10 cellular contexts compared by ENCODE assay signal in the genomic region with DNA sequence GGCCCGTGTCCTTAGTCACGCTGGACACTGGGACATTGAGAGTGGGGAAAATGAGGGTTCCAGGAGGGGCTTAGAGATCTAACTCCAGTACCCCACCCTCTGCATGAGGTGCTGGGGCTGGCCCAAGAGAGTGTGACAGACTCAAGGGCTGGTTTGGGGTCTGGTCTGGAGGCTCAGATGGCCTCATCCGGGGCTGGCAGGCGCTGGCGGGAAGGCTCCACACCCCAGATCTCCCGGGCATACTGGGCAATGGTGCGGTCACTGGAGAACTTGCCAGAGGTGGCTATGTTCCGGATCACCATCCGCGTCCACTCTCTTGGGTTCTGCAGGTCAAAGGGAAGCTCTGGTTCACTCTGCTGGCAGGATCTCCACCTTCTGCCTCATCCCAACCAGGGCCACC. TPM values are rescaled to one million over a fixed set of nuclear protein-coding genes. Genes with fewer than 3 reads are reported as not detected.
DNase-seq lines count a peak whose midpoint lies in the region; ATAC-seq and TF ChIP-seq lines count a peak whose summit lies in the region.
"Had no signal": no experiment of that assay in that cellular context is flagged by ENCODE, and none has a peak within 500 bp of the region (broad histone marks: within the 10 kb centered on the region; RNA-seq: fewer than 3 reads in every experiment).

No MANE protein-coding gene starts in this region.

- peak overlapping the region; percentile 69; the same call in 1 of the 2 replicates for H2AFZ ChIP-seq in OCI-LY3 (ENCODE audit: low read depth, low read length)

- peak in 1 of 7 experiments; percentile 15 for DNase-seq in CD8-positive, alpha-beta T cell
- no peak for DNase-seq in sigmoid colon
- no peak for DNase-seq in NCI-H82 (lab: John Stamatoyannopoulos, UW)
- DNase-seq: NCI-H446 treated with DMSO at 0.1 percent for 48 hours had no signal

- H3K79me2 ChIP-seq in OCI-LY3 (ENCODE audit: low read length) = no peaks in the 10 kb centered on the region

- H3K4me2 ChIP-seq in OCI-LY3 (ENCODE audit: low read length) = peak overlapping the region; percentile 87

- H3K9me3 ChIP-seq in CD8-positive, alpha-beta T cell (ENCODE audit: low read length) = no peaks in the 10 kb centered on the region
- H3K9me3 ChIP-seq in OCI-LY3 (ENCODE audit: insufficient read depth, low read length) (no peaks in the 10 kb centered on the region), gastroesophageal sphincter (no peaks in the 10 kb centered on the region), sigmoid colon (no peaks in the 10 kb centered on the region)

- no peaks in the 10 kb centered on the region for H3K9me3 Mint-ChIP-seq in CD8-positive, alpha-beta T cell

- H3K4me3 ChIP-seq in CD8-positive, alpha-beta T cell (ENCODE audit: low read depth, low read length) = no peak overlapping the region
- H3K4me3 ChIP-seq in OCI-LY3 (ENCODE audit: low read length) (peak overlapping the region; percentile 84), gastroesophageal sphincter (peak overlapping the region in 1 of 2 donors; percentile 73), sigmoid colon (peak overlapping the region in 1 of 4 donors; percentile 86)

- peak overlapping the region; percentile 98 for H3K27ac ChIP-seq in CD8-positive, alpha-beta T cell (ENCODE audit: low read depth, low read length)
- no peak overlapping the region for H3K27ac ChIP-seq in OCI-LY3 (ENCODE audit: low read length)
- H3K27ac ChIP-seq in gastroesophageal sphincter = peak overlapping the region; percentile 91 to 96 (median 94)
- H3K27ac ChIP-seq in sigmoid colon = peak overlapping the region; percentile 95 to 98 (median 96)
- H3K27ac ChIP-seq: brain microvascular endothelial cell had no signal

- H3K4me1 ChIP-seq in CD8-positive, alpha-beta T cell (ENCODE audit: insufficient read depth, low read length) = peaks cover 33% of the 10 kb centered on the region
- peaks cover 43% of the 10 kb centered on the region for H3K4me1 ChIP-seq in OCI-LY3 (ENCODE audit: low read length)
- peaks cover 0 to 62% (median 17%) of the 10 kb centered on the region in 3 donors for H3K4me1 ChIP-seq in gastroesophageal sphincter
- peaks cover 0 to 48% (median 42%) of the 10 kb centered on the region in 4 donors for H3K4me1 ChIP-seq in sigmoid colon

- no peaks in the 10 kb centered on the region for H3K27me3 Mint-ChIP-seq in CD8-positive, alpha-beta T cell (ENCODE audit: low read depth)

- no peak for TF ChIP-seq CTCF in CD8-positive, alpha-beta T cell (IDR thresholded peaks at IDR 0.05)
- TF ChIP-seq CTCF in OCI-LY3 (IDR thresholded peaks at IDR 0.05; ENCODE audit: low read depth, low read length) (no peak), gastroesophageal sphincter (IDR thresholded peaks at IDR 0.05) (no peak), sigmoid colon (IDR thresholded peaks at IDR 0.05) (no peak)

- intact Hi-C loops in CD8-positive, alpha-beta T cell (cut with DNase I, micrococcal nuclease) = loop anchor here (2.0 to 10.0 kb wide), 2 partner anchors 64 to 562 kb away; partner anchors contain the start of genes MEN1 (in 1 of the 2) and STIP1 (in 1 of the 2)
- intact Hi-C loops in sigmoid colon (cut with DNase I) = no loop called here

- H4K20me1 ChIP-seq in OCI-LY3 (ENCODE audit: insufficient read depth, low read length) = no peaks in the 10 kb centered on the region

- no peaks in the 10 kb centered on the region for H3K27me3 ChIP-seq in CD8-positive, alpha-beta T cell (ENCODE audit: insufficient read depth, low read length)
- H3K27me3 ChIP-seq in OCI-LY3 (ENCODE audit: low read depth, low read length) = no peaks in the 10 kb centered on the region
- H3K27me3 ChIP-seq in gastroesophageal sphincter = no peaks in the 10 kb centered on the region
- no peaks in the 10 kb centered on the region for H3K27me3 ChIP-seq in sigmoid colon

- H3K36me3 Mint-ChIP-seq in CD8-positive, alpha-beta T cell = peaks cover 27% of the 10 kb centered on the region

- peak overlapping the region; percentile 82 for H3K27ac Mint-ChIP-seq in CD8-positive, alpha-beta T cell

- TF ChIP-seq POLR2A in gastroesophageal sphincter (IDR thresholded peaks at IDR 0.05) (no peak), sigmoid colon (IDR thresholded peaks at IDR 0.05) (no peak)

- H3K36me3 ChIP-seq in CD8-positive, alpha-beta T cell (ENCODE audit: insufficient read depth, low read length) = peaks cover 6% of the 10 kb centered on the region
- H3K36me3 ChIP-seq in OCI-LY3 (replicated peaks; ENCODE audit: low read depth, low read length) = peaks cover 3% of the 10 kb centered on the region
- peaks cover 0 to 23% of the 10 kb centered on the region in 2 donors for H3K36me3 ChIP-seq in gastroesophageal sphincter
- peaks cover 0 to 16% (median 1%) of the 10 kb centered on the region in 4 donors for H3K36me3 ChIP-seq in sigmoid colon
- H3K36me3 ChIP-seq: brain microvascular endothelial cell had no signal

- no peak for TF ChIP-seq EP300 in gastroesophageal sphincter (IDR thresholded peaks at IDR 0.05)
- no peak for TF ChIP-seq EP300 in sigmoid colon (IDR thresholded peaks at IDR 0.05)

- no peak for ATAC-seq in CD8-positive, alpha-beta T cell
- ATAC-seq in gastroesophageal sphincter (no peak), HG02840 (IDR thresholded peaks at IDR 0.05; ENCODE audit: low FRiP score, unreplicated experiment) (no peak), GM19395 (IDR thresholded peaks at IDR 0.05; ENCODE audit: unreplicated experiment) (no peak), HG03565 (IDR thresholded peaks at IDR 0.05; ENCODE audit: unreplicated experiment) (no peak)

- 24 to 96% methylated on average over 2 to 3 of the region's 10 CpGs for WGBS in gastroesophageal sphincter (ENCODE audit: low coverage in 1 of 2), 2 donors
- 77% methylated on average over 10 of the region's 10 CpGs for WGBS in sigmoid colon, 2 donors

- H3K9ac ChIP-seq in OCI-LY3 (ENCODE audit: low read length) = peak overlapping the region; percentile 93; the same call in 1 of the 2 replicates

- peak overlapping the region; percentile 67 for H3K4me3 Mint-ChIP-seq in CD8-positive, alpha-beta T cell

- CTCF ChIA-PET in CD8-positive, alpha-beta T cell (lab: Charles Lee) = interaction anchor here (3.5 to 25.1 kb wide), 2 partner anchors 22 to 40 kb away, joined by 17 to 474 read pairs; partner anchors contain the start of gene PYGM

- POLR2A ChIA-PET in CD8-positive, alpha-beta T cell (lab: Charles Lee) = interaction anchor here (11.7 to 12.7 kb wide), 2 partner anchors 17 to 29 kb away, joined by 263 to 342 read pairs; partner anchors contain the start of genes PYGM and SF1

- peaks cover 38% of the 10 kb centered on the region for H3K4me1 Mint-ChIP-seq in CD8-positive, alpha-beta T cell (ENCODE audit: low read depth)

RNA-seq across cellular contexts. Expression of gene RASGRP2, which starts 2.5 kb away (rescaled TPM):
- 100 to 1,000 TPM; 468 to 472 TPM for total RNA-seq in CD8-positive, alpha-beta T cell
- total RNA-seq in gastroesophageal sphincter (10 to 100 TPM; 34.5 to 84.9 (median 41.1) TPM), sigmoid colon (10 to 100 TPM; 26.7 to 77.0 (median 27.8) TPM)
- 100 to 1,000 TPM in 1 of 3 donors, 1 to 10 TPM in 2; 2.1 to 101 (median 4.8) TPM for polyA plus RNA-seq in sigmoid colon

RNA-seq across cellular contexts. Expression of gene PYGM, which starts 13.3 kb away (rescaled TPM):
- 1 to 10 TPM; 4.7 to 5.5 TPM for total RNA-seq in CD8-positive, alpha-beta T cell
- total RNA-seq in gastroesophageal sphincter (10 to 100 TPM; 10.5 to 55.2 (median 32.8) TPM), sigmoid colon (10 to 100 TPM; 10.5 to 42.1 (median 27.1) TPM)
- polyA plus RNA-seq in sigmoid colon = 1 to 10 TPM in 2 of 3 donors, under 1 TPM in 1; 0.23 to 2.1 (median 1.8) TPM

RNA-seq across cellular contexts. Expression of gene NRXN2, which starts 23.5 kb away (rescaled TPM):
- under 1 TPM; 0.17 to 0.43 TPM for total RNA-seq in CD8-positive, alpha-beta T cell
- total RNA-seq in gastroesophageal sphincter (10 to 100 TPM in 1 of 4 donors, 1 to 10 TPM in 3; 3.4 to 25.4 (median 5.0) TPM), sigmoid colon (10 to 100 TPM in 2 of 4 donors, 1 to 10 TPM in 2; 6.8 to 20.5 (median 13.7) TPM)
- 1 to 10 TPM in 2 of 3 donors, under 1 TPM in 1; 0.23 to 4.9 (median 3.0) TPM for polyA plus RNA-seq in sigmoid colon

RNA-seq across cellular contexts. Expression of gene SF1, which starts 31.9 kb away (rescaled TPM):
- total RNA-seq in CD8-positive, alpha-beta T cell = 1,000 to 10,000 TPM; 1,574 to 1,625 TPM
- total RNA-seq in gastroesophageal sphincter (100 to 1,000 TPM; 187 to 314 (median 253) TPM), sigmoid colon (100 to 1,000 TPM; 185 to 381 (median 294) TPM)
- polyA plus RNA-seq in sigmoid colon = 100 to 1,000 TPM in 1 of 3 donors, 10 to 100 TPM in 2; 36.5 to 126 (median 43.2) TPM

RNA-seq across cellular contexts. Expression of gene MAP4K2, which starts 56.5 kb away (rescaled TPM):
- total RNA-seq in CD8-positive, alpha-beta T cell = 10 to 100 TPM; 56.2 to 60.1 TPM
- total RNA-seq in gastroesophageal sphincter (10 to 100 TPM; 17.6 to 24.0 (median 19.6) TPM), sigmoid colon (10 to 100 TPM; 11.5 to 23.5 (median 16.6) TPM)
- polyA plus RNA-seq in sigmoid colon = 10 to 100 TPM in 2 of 3 donors, 1 to 10 TPM in 1; 9.0 to 19.8 (median 11.1) TPM

Comparison
In these comparisons a context has a peak if more than half of its experiments do, and no peak if none do; other contexts are left out.
1. RNA of gene RASGRP2, which starts 2.5 kb away (total RNA-seq): 468 to 472 TPM in CD8-positive, alpha-beta T cell; 34.5 to 84.9 TPM in gastroesophageal sphincter and 26.7 to 77.0 TPM in sigmoid colon; every median in the first group is over 4 times any median in the second.